In the genomic region with DNA sequence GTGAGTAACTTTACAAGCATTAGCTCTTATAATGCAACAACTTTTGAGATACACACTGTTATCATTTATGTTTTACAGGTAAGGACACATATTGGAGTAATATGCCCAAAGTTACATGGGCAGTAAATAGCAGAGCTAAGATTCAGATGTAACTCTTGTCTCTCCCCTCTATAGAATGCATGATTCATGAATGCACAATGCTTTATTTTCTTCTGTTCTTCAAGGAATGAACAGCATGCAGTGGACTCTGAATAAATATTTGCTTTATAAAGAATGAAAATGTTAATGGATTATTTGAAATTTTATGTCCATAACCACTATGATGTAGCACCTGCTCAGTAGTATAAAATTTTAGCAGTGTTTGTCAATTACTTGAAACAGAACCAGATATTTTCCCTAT, we compare ENCODE assay signal across 17 cellular contexts.
"Had no signal": no experiment of that assay in that cellular context is flagged by ENCODE, and none has a peak within 500 bp of the region (broad histone marks: within the 10 kb centered on the region; RNA-seq: fewer than 3 reads in every experiment).

No MANE protein-coding gene starts in this region.

- ATAC-seq: foreskin keratinocyte, gastroesophageal sphincter, heart left ventricle, left cardiac atrium, left lung, left ventricle myocardium superior, lower lobe of right lung had no signal

- H3K4me3 ChIP-seq: coronary artery, dorsolateral prefrontal cortex, esophagus muscularis mucosa, gastroesophageal sphincter, heart left ventricle, hepatocyte, left lung, lower lobe of right lung had no signal

- H3K9me3 ChIP-seq: esophagus muscularis mucosa, gastroesophageal sphincter, heart left ventricle, left lung, lower lobe of right lung had no signal

- H3K27me3 ChIP-seq: dorsolateral prefrontal cortex, esophagus muscularis mucosa, foreskin keratinocyte, gastroesophageal sphincter, heart left ventricle, hepatocyte, left lung had no signal

- H3K27ac ChIP-seq: coronary artery, dorsolateral prefrontal cortex, esophagus muscularis mucosa, foreskin keratinocyte, gastroesophageal sphincter, heart left ventricle, hepatocyte, left lung, lower lobe of right lung had no signal

- DNase-seq: dermis blood vessel endothelial cell; dorsolateral prefrontal cortex; effector CD4-positive, alpha-beta T cell; effector memory CD4-positive, alpha-beta T cell; foreskin keratinocyte; heart left ventricle; hypothalamus; immature natural killer cell; left cardiac atrium; left lung; left ventricle myocardium superior; lower lobe of right lung; mesenchymal stem cell had no signal

- H3K4me1 ChIP-seq: esophagus muscularis mucosa, foreskin keratinocyte, gastroesophageal sphincter, heart left ventricle, left lung, lower lobe of right lung had no signal
